21 cellular contexts compared by ENCODE assay signal in the genomic region with DNA sequence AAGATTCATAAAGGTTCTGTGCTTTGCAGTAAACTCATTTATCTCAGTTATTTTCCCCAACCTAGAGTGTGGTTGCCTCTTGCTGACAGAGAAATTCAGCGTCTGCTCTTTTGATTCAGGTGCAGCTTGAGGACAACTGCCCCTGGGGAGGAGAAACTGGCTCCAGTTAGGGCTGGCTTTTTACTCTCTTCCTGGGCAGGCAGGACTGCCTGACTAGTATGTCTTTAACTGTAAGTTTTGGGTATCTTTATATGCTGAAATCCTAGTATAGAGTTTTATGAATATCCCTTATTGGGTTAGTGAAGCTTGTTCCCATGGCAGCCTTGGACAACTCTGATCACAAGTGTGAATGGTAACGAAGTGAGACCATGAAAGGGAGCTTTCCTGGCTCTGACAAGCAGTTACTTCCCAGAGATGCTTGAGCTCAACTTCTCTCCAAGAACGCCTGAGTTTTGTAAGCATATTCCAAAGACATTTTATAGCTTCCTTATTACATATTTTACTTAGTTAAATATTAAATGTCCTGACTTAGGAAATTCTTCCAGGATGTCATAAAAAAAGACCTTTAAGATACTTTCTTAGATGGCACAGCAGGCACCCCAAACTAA.
"Had no signal": no experiment of that assay in that cellular context is flagged by ENCODE, and none has a peak within 500 bp of the region (broad histone marks: within the 10 kb centered on the region; RNA-seq: fewer than 3 reads in every experiment).

No MANE protein-coding gene starts in this region.

- H3K4me1 ChIP-seq: foreskin keratinocyte, right atrium auricular region, sigmoid colon, stomach had no signal

- H3K4me3 ChIP-seq: lung, right atrium auricular region, sigmoid colon, skin epidermis, stomach, thoracic aorta had no signal

- H3K27me3 Mint-ChIP-seq: effector memory CD8-positive, alpha-beta T cell had no signal

- H3K36me3 Mint-ChIP-seq: natural killer cell had no signal

- H3K4me1 Mint-ChIP-seq: immature natural killer cell, natural killer cell, neural crest cell had no signal

- ATAC-seq: effector memory CD8-positive, alpha-beta T cell; foreskin keratinocyte; left ventricle myocardium superior; natural killer cell had no signal

- H3K27ac Mint-ChIP-seq: effector memory CD8-positive, alpha-beta T cell; immature natural killer cell; natural killer cell had no signal

- DNase-seq: effector memory CD8-positive, alpha-beta T cell; erythroblast; foreskin keratinocyte; immature natural killer cell; left ventricle myocardium superior; mesenchymal stem cell; natural killer cell; posterior cingulate gyrus; sigmoid colon; stimulated activated CD4-positive, alpha-beta T cell treated with anti-CD3 and anti-CD28 coated beads, Interleukin-12 subunit alpha, Interleukin-12 subunit beta, amount 100 ng/mL, for 4 hours; stimulated activated naive CD4-positive, alpha-beta T cell; stomach; substantia nigra; trophoblast cell had no signal

- H3K27ac ChIP-seq: foreskin keratinocyte, right atrium auricular region, sigmoid colon, skin epidermis, stomach, thoracic aorta had no signal

- H3K27me3 ChIP-seq: foreskin keratinocyte, right atrium auricular region, sigmoid colon, stomach had no signal

- H3K9me3 ChIP-seq: right atrium auricular region had no signal

- H3K4me3 Mint-ChIP-seq: effector memory CD8-positive, alpha-beta T cell; immature natural killer cell; natural killer cell; neural crest cell had no signal

- H3K9me3 Mint-ChIP-seq: natural killer cell had no signal

- FAIRE-seq: endothelial cell of umbilical vein, keratinocyte had no signal
